In genomic region chr12:64221656-64222010, GRCh38 we compare ENCODE assay signal across 8 cellular contexts. TPM values are rescaled to one million over a fixed set of nuclear protein-coding genes. Genes with fewer than 3 reads are reported as not detected.
DNase-seq lines count a peak whose midpoint lies in the region; ATAC-seq, FAIRE-seq and TF ChIP-seq lines count a peak whose summit lies in the region.

No MANE protein-coding gene starts in this region.

- intact Hi-C loops in heart left ventricle (cut with DNase I) (no loop called here), pancreas (cut with DNase I) (no loop called here), upper lobe of right lung (cut with DNase I) (no loop called here)

- H3K4me3 Mint-ChIP-seq in activated naive CD8-positive, alpha-beta T cell treated with anti-CD3 and anti-CD28 coated beads, Interleukin-2, amount 50 U/mL, for 24 hours, result peak overlapping the region; percentile 98

- H3K4me2 ChIP-seq in DOHH2 (ENCODE audit: low read length), result peak overlapping the region; percentile 80

- in situ Hi-C loops in KBM-7 (cut with MboI; ENCODE audit: low pct_unique_long_range_greater_than_20kb, low sequenced_read_pairs), result no loop called here

- H3K27me3 ChIP-seq in DOHH2 (ENCODE audit: control insufficient read depth, low read length), result no peaks in the 10 kb centered on the region
- no peaks in the 10 kb centered on the region for H3K27me3 ChIP-seq in Peyer's patch
- no peaks in the 10 kb centered on the region for H3K27me3 ChIP-seq in heart left ventricle
- no peaks in the 10 kb centered on the region for H3K27me3 ChIP-seq in pancreas
- H3K27me3 ChIP-seq in upper lobe of right lung, result no peaks in the 10 kb centered on the region

- TF ChIP-seq CTCF in DOHH2 (IDR thresholded peaks at IDR 0.05; ENCODE audit: low read depth, low read length, poor library complexity, severe bottlenecking) (no peak), Peyer's patch (IDR thresholded peaks at IDR 0.05) (no peak), heart left ventricle (IDR thresholded peaks at IDR 0.05) (no peak), pancreas (IDR thresholded peaks at IDR 0.05) (no peak), upper lobe of right lung (IDR thresholded peaks at IDR 0.05) (no peak)

- H3K36me3 ChIP-seq in DOHH2 (ENCODE audit: control insufficient read depth, low read length) (peaks cover 5% of the 10 kb centered on the region; the same call in 1 of the 2 replicates), Peyer's patch (no peaks in the 10 kb centered on the region), heart left ventricle (no peaks in the 10 kb centered on the region), pancreas (no peaks in the 10 kb centered on the region), upper lobe of right lung (no peaks in the 10 kb centered on the region)

- H3K4me1 ChIP-seq in DOHH2 (ENCODE audit: control insufficient read depth, low read length), result peaks cover 24% of the 10 kb centered on the region
- H3K4me1 ChIP-seq in Peyer's patch, result peaks cover 0 to 7% (median 0%) of the 10 kb centered on the region in 4 donors
- peaks cover 0 to 31% (median 7%) of the 10 kb centered on the region in 12 donors for H3K4me1 ChIP-seq in heart left ventricle
- peaks cover 2 to 21% (median 15%) of the 10 kb centered on the region in 3 donors for H3K4me1 ChIP-seq in pancreas
- H3K4me1 ChIP-seq in upper lobe of right lung, result peaks cover 8% of the 10 kb centered on the region

- H3K4me3 ChIP-seq in DOHH2 (ENCODE audit: low read length), result peak overlapping the region; percentile 89
- peak overlapping the region; percentile 61 to 84 (median 78) for H3K4me3 ChIP-seq in Peyer's patch
- H3K4me3 ChIP-seq in heart left ventricle, result peak overlapping the region; percentile 62 to 95 (median 81)
- peak overlapping the region; percentile 59 to 82 (median 72) for H3K4me3 ChIP-seq in pancreas
- H3K4me3 ChIP-seq in upper lobe of right lung, result peak overlapping the region; percentile 86

- H3K9me2 ChIP-seq in DOHH2 (replicated peaks; ENCODE audit: control insufficient read depth, low read length), result no peaks in the 10 kb centered on the region

- peaks cover 3% of the 10 kb centered on the region for H3K27me3 Mint-ChIP-seq in activated naive CD8-positive, alpha-beta T cell treated with anti-CD3 and anti-CD28 coated beads, Interleukin-2, amount 50 U/mL, for 24 hours

- peak; percentile 26 for ATAC-seq in GM21786 (IDR thresholded peaks at IDR 0.05; ENCODE audit: unreplicated experiment)
- peak; percentile 48 for ATAC-seq in activated naive CD8-positive, alpha-beta T cell treated with anti-CD3 and anti-CD28 coated beads, Interleukin-2, amount 50 U/mL, for 24 hours
- ATAC-seq in heart left ventricle, result peak; percentile 73 to 91 (median 87)
- peak; percentile 85 to 92 (median 90) for ATAC-seq in pancreas
- peak; percentile 89 for ATAC-seq in upper lobe of right lung

- no peaks in the 10 kb centered on the region for H3F3A ChIP-seq in DOHH2 (ENCODE audit: control insufficient read depth, insufficient read depth)

- H3K27ac ChIP-seq in DOHH2 (ENCODE audit: low read depth, low read length), result peak overlapping the region; percentile 33; the same call in 1 of the 2 replicates
- H3K27ac ChIP-seq in Peyer's patch, result peak overlapping the region; percentile 86 to 92 (median 88)
- peak overlapping the region; percentile 70 to 94 (median 88) for H3K27ac ChIP-seq in heart left ventricle
- peak overlapping the region; percentile 91 to 97 (median 96) for H3K27ac ChIP-seq in pancreas
- peak overlapping the region; percentile 97 for H3K27ac ChIP-seq in upper lobe of right lung

- H3K79me2 ChIP-seq in DOHH2 (ENCODE audit: control insufficient read depth, low read length), result peaks cover 46% of the 10 kb centered on the region

- peak overlapping the region; percentile 98 for H3K27ac Mint-ChIP-seq in activated naive CD8-positive, alpha-beta T cell treated with anti-CD3 and anti-CD28 coated beads, Interleukin-2, amount 50 U/mL, for 24 hours

- DNase-seq in KBM-7 (peak; percentile 84), Peyer's patch (peak; percentile 86 to 93 (median 88)), heart left ventricle (peak; percentile 81 to 91 (median 87)), pancreas (peak; percentile 83 to 94 (median 90)), upper lobe of right lung (peak; percentile 94)
- DNase-seq in activated naive CD8-positive, alpha-beta T cell treated with anti-CD3 and anti-CD28 coated beads, Interleukin-2, amount 50 U/mL, for 24 hours, result peak; percentile 69

- no peaks in the 10 kb centered on the region for H3K9me3 ChIP-seq in DOHH2 (ENCODE audit: control insufficient read depth, insufficient read depth, low read length)
- H3K9me3 ChIP-seq in Peyer's patch, result no peaks in the 10 kb centered on the region
- no peaks in the 10 kb centered on the region for H3K9me3 ChIP-seq in heart left ventricle
- no peaks in the 10 kb centered on the region for H3K9me3 ChIP-seq in pancreas
- no peaks in the 10 kb centered on the region for H3K9me3 ChIP-seq in upper lobe of right lung

- no peaks in the 10 kb centered on the region for H3K9me3 Mint-ChIP-seq in activated naive CD8-positive, alpha-beta T cell treated with anti-CD3 and anti-CD28 coated beads, Interleukin-2, amount 50 U/mL, for 24 hours

- H3K4me1 Mint-ChIP-seq in activated naive CD8-positive, alpha-beta T cell treated with anti-CD3 and anti-CD28 coated beads, Interleukin-2, amount 50 U/mL, for 24 hours, result peaks cover 37% of the 10 kb centered on the region

- no peaks in the 10 kb centered on the region for H4K20me1 ChIP-seq in DOHH2 (ENCODE audit: control insufficient read depth, insufficient read depth, low read depth, low read length)

- TF ChIP-seq POLR2A in Peyer's patch (IDR thresholded peaks at IDR 0.05) (no peak), heart left ventricle (IDR thresholded peaks at IDR 0.05) (no peak)

- H3K36me3 Mint-ChIP-seq in activated naive CD8-positive, alpha-beta T cell treated with anti-CD3 and anti-CD28 coated beads, Interleukin-2, amount 50 U/mL, for 24 hours (ENCODE audit: low read depth), result peaks cover 2% of the 10 kb centered on the region

- 0 to 2% (median 0%) methylated on average over 15 to 16 of the region's 16 CpGs for WGBS in heart left ventricle, 4 donors
- 0 to 1% methylated on average over 14 to 16 of the region's 16 CpGs for WGBS in pancreas, 2 donors

- no peak for FAIRE-seq in pancreas (lab: Jason Lieb, UNC)

RNA-seq across cellular contexts. Expression of gene KICS2, which starts 0.5 kb away (rescaled TPM):
- total RNA-seq in Peyer's patch, result 10 to 100 TPM in 1 of 4 donors, 1 to 10 TPM in 3; 1.6 to 21.3 (median 9.6) TPM
- total RNA-seq in heart left ventricle, result 1 to 10 TPM; 3.0 to 6.7 (median 5.1) TPM
- polyA plus RNA-seq in heart left ventricle, result 1 to 10 TPM; 1.8 to 3.7 TPM
- total RNA-seq in pancreas, result 1 to 10 TPM; 5.7 to 8.0 (median 6.9) TPM
- polyA plus RNA-seq in pancreas, result 1 to 10 TPM; 5.1 to 5.6 TPM
- 5.4 TPM for total RNA-seq in upper lobe of right lung

Comparison
In these comparisons a context has a peak if more than half of its experiments do, and no peak if none do; other contexts are left out.
1. Peak in every context shown above with its lines: DNase-seq, ATAC-seq, H3K4me3 ChIP-seq and H3K27ac ChIP-seq.
2. H3K27ac ChIP-seq: peak in every context shown above with its lines; median percentile 97 in upper lobe of right lung; 96 in pancreas; 88 in Peyer's patch; 88 in heart left ventricle; 33 in DOHH2.
3. ATAC-seq: peak in every context shown above with its lines; median percentile 90 in pancreas; 89 in upper lobe of right lung; 87 in heart left ventricle; 48 in activated naive CD8-positive, alpha-beta T cell treated with anti-CD3 and anti-CD28 coated beads, Interleukin-2, amount 50 U/mL, for 24 hours; 26 in GM21786.